35 cellular contexts compared by ENCODE assay signal in the genomic region with DNA sequence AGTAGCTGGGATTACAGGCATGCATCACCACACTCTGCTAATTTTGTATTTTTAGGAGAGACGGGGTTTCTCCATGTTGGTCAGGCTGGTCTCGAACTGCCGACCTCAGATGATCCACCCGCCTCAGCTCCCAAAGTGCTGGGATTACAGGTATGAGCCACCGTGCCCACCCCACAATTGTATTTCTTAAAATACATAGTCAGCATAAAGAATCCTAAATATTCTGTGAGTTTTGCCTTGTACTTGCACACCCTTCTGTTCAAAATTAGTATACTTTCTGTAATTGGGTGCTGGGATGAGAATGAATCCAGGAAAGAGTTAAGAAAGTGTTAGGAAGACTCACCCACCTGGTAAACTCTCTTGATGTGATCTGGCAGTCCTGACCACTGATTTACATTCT.
"Had no signal": no experiment of that assay in that cellular context is flagged by ENCODE, and none has a peak within 500 bp of the region (broad histone marks: within the 10 kb centered on the region; RNA-seq: fewer than 3 reads in every experiment).

No MANE protein-coding gene starts in this region.

- H3K9me3 ChIP-seq: adrenal gland, body of pancreas, breast epithelium had no signal

- H3K27ac ChIP-seq: adrenal gland, body of pancreas, brain microvascular endothelial cell, WERI-Rb-1 had no signal

- H3K4me3 ChIP-seq: adrenal gland, body of pancreas, breast epithelium had no signal

- FAIRE-seq: astrocyte, colon, TTC549 had no signal

- DNase-seq: activated CD4-positive, alpha-beta memory T cell treated with anti-CD3 and anti-CD28 coated beads for 36 hours; activated CD4-positive, alpha-beta T cell treated with anti-CD3 and anti-CD28 coated beads for 1 hour; activated CD4-positive, alpha-beta T cell treated with anti-CD3 and anti-CD28 coated beads for 36 hours; activated CD4-positive, alpha-beta T cell treated with anti-CD3 and anti-CD28 coated beads, Interleukin-2, amount 10 ng/mL, durations not matched to agents 24 days and 14 days; activated CD4-positive, alpha-beta T cell treated with anti-CD3 and anti-CD28 coated beads, Interleukin-2, amount 50 U/mL, for 1 hour; activated CD4-positive, alpha-beta T cell treated with anti-CD3 and anti-CD28 coated beads, Interleukin-2, amount 50 U/mL, for 4 hours; activated CD4-positive, CD25-positive, alpha-beta regulatory T cell; activated CD8-positive, alpha-beta memory T cell treated with anti-CD3 and anti-CD28 coated beads, Interleukin-2, amount 50 U/mL, for 4 hours; activated CD8-positive, alpha-beta T cell treated with anti-CD3 and anti-CD28 coated beads for 36 hours; activated effector memory CD4-positive, alpha-beta T cell treated with anti-CD3 and anti-CD28 coated beads, Interleukin-2, amount 50 U/mL, for 16 hours; activated gamma-delta T cell treated with Interleukin-2 at 50 U/mL for 16 hours; activated naive CD4-positive, alpha-beta T cell; activated naive CD4-positive, alpha-beta T cell treated with anti-CD3 and anti-CD28 coated beads for 36 hours; activated naive CD4-positive, alpha-beta T cell treated with anti-CD3 and anti-CD28 coated beads, Interleukin-2, amount 50 U/mL, for 16 hours; activated naive CD8-positive, alpha-beta T cell treated with anti-CD3 and anti-CD28 coated beads for 36 hours; activated T-cell treated with anti-CD3 and anti-CD28 coated beads for 4 hours; activated T-cell treated with anti-CD3 and anti-CD28 coated beads, Interleukin-2, amount 50 U/mL, for 1 hour; activated T-cell treated with anti-CD3 and anti-CD28 coated beads, Interleukin-2, amount 50 U/mL, for 4 hours; activated T-cell treated with anti-CD3 and anti-CD28 coated beads, Interleukin-2, amount 50 U/mL, for 72 hours; adrenal gland; amniotic stem cell; aorta; body of pancreas; brain microvascular endothelial cell; central memory CD4-positive, alpha-beta T cell; T-helper 17 cell; WERI-Rb-1 had no signal

- ATAC-seq: activated CD4-positive, alpha-beta T cell treated with anti-CD3 and anti-CD28 coated beads for 36 hours; activated CD4-positive, CD25-positive, alpha-beta regulatory T cell treated with anti-CD3 and anti-CD28 coated beads, Interleukin-2, amount 50 U/mL, for 24 hours; activated CD8-positive, alpha-beta T cell treated with anti-CD3 and anti-CD28 coated beads for 36 hours; activated naive CD4-positive, alpha-beta T cell treated with anti-CD3 and anti-CD28 coated beads, Interleukin-2, amount 50 U/mL, for 72 hours; activated T-cell treated with anti-CD3 and anti-CD28 coated beads, Interleukin-2, amount 50 U/mL, for 4 hours; activated T-cell treated with anti-CD3 and anti-CD28 coated beads, Interleukin-2, amount 50 U/mL, for 72 hours; activated T-helper 17 cell treated with anti-CD3 and anti-CD28 coated beads, Interleukin-2, amount 50 U/mL, for 72 hours; body of pancreas; T-helper 17 cell; WTC11 had no signal

- H3K4me1 ChIP-seq: adrenal gland, body of pancreas, breast epithelium had no signal
